Comparison of ENCODE assay signal across 8 cellular contexts in the genomic region with DNA sequence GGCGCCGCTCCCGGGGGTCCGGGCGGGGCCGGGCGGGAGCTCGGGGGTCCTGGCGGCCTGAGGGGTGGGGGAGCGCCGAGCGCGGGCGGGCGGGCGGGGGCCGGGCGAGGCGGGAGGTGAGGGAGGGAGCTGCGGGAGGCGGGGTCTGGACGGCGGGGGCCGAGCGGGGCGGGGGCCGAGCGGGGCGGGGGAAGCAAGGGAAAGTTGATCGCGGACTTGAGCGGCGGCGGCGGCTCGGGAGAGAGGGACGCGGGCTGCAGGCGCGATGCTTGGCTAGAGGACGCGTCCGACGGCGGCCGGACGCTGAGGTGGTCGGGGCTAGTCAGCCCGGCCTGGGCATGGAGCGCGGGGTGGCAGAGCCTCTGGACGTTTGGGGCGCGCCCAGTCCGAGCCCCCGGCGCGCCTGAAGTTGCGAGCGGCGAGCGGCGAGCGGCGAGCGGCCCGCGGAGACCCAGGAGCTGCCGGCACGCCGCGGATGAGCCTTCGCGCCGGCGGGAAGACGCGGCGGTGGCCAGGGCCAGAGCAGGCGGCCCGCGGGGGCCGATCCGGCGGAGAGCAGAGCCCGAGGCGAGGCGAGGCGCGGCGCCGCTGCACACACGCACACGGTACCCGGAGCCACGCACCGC. TPM values are rescaled to one million over a fixed set of nuclear protein-coding genes. Genes with fewer than 3 reads are reported as not detected.
A peak's percentile ranks its signal among the peaks of the same experiment; 100 is the strongest.
DNase-seq lines count a peak whose midpoint lies in the region; TF ChIP-seq lines count a peak whose summit lies in the region.

CDH23 (plus strand) TSS at position 207 of the 626 bp plus-strand sequence. CDS start 42,912 bp downstream, outside the sequence.

- H3K9me3 ChIP-seq in mucosa of rectum (ENCODE audit: control insufficient read depth in 2 of 2, low read length in 2 of 2) (no peaks in the 10 kb centered on the region), uterus (no peaks in the 10 kb centered on the region)

- TF ChIP-seq CTCF in uterus (IDR thresholded peaks at IDR 0.05): no peak

- TF ChIP-seq POLR2A in uterus (IDR thresholded peaks at IDR 0.05): peak in 1 of 2 donors; percentile 21

- H3K4me3 ChIP-seq in mucosa of rectum (ENCODE audit: low read length in 2 of 2) (peak within 1 kb of the TSS; percentile 30 to 41), uterus (peak within 1 kb of the TSS; percentile 37 to 66)

- H3K36me3 ChIP-seq in mucosa of rectum (ENCODE audit: control insufficient read depth in 2 of 2, insufficient read depth in 2 of 2, low read length in 2 of 2) (no peaks in the 10 kb centered on the region), uterus (no peaks in the 10 kb centered on the region)

- peak; percentile 50 for DNase-seq in Daoy (ENCODE audit: low read depth)
- peak; percentile 12 for DNase-seq in NCI-H1105 (lab: John Stamatoyannopoulos, UW)
- peak; percentile 38 for DNase-seq in cerebellar cortex (ENCODE audit: low spot score)
- DNase-seq in uterus: peak; percentile 60 to 72
- no peak for DNase-seq in NCI-H524 treated with DMSO at 0.1 percent for 48 hours (lab: John Stamatoyannopoulos, UW)
- no peak for DNase-seq in HK-2 (ENCODE audit: unreplicated experiment)
- DNase-seq in NCI-H1048 (lab: John Stamatoyannopoulos, UW): no peak

- H3K4me1 ChIP-seq in mucosa of rectum (ENCODE audit: control insufficient read depth in 2 of 2, insufficient read depth in 2 of 2, low read length in 2 of 2): peaks cover 7 to 8% of the 10 kb centered on the region in 2 donors
- H3K4me1 ChIP-seq in uterus: peaks cover 0 to 8% of the 10 kb centered on the region in 2 donors

- peaks cover 38 to 48% of the 10 kb centered on the region in 2 donors for H3K27me3 ChIP-seq in mucosa of rectum (ENCODE audit: control insufficient read depth in 2 of 2, insufficient read depth in 2 of 2, low read length in 2 of 2)
- peaks cover 0 to 3% of the 10 kb centered on the region in 2 donors for H3K27me3 ChIP-seq in uterus

- H3K27ac ChIP-seq in mucosa of rectum (ENCODE audit: low read depth in 2 of 2, low read length in 2 of 2) (no peak within 1 kb of the TSS), uterus (peak within 1 kb of the TSS; percentile 75 to 91)

- H3K9ac ChIP-seq in mucosa of rectum (ENCODE audit: low read depth in 1 of 2, low read length in 2 of 2): no peak within 1 kb of the TSS

- intact Hi-C loops in uterus (cut with DNase I; ENCODE audit: low total_unique reads): loop anchor here (10.0 kb wide), 1 partner anchor 308 kb away; no protein-coding TSS in a partner anchor

RNA-seq across cellular contexts. Expression of gene CDH23, which starts in this region (rescaled TPM):
- total RNA-seq in Daoy (2014; rRNA removed; shearing (Covaris generic)): 0.21 and 0.40 TPM in 2 replicates
- 10 to 100 TPM in 2 of 4 donors, 1 to 10 TPM in 2; 7.1 to 56.2 (median 25.4) TPM for total RNA-seq in uterus

Comparison
In these comparisons a context has a peak if more than half of its experiments do, and no peak if none do; other contexts are left out.
1. Peak in DNase-seq in Daoy; RNA of the gene not detected or under 1 TPM.
2. DNase-seq: peak in NCI-H1105 (single experiment), cerebellar cortex (single experiment) and uterus (2 of 2); none in NCI-H524 treated with DMSO at 0.1 percent for 48 hours (single experiment), HK-2 (single experiment) and NCI-H1048 (single experiment).
3. H3K27ac ChIP-seq: peak in uterus (2 of 2); none in mucosa of rectum (0 of 2).